In the genomic region with DNA sequence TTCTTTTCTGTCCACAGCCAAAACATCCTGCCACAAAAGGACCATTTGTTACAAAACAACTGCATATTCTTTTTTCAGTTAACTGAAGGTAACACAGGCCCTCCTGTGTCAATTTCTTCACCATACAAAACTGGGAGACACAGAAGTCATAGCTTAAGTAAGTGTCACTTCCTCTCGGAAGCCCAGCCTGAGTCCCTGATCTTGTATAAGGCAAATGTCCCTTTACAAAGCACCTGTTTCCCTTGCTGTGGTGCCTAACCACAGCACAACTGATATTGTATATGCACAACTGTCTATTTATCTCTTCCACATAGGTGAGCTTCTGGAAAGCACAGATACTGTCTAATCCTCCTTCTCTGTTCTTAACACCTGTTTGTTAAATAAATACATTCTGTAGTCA, we compare ENCODE assay signal across 38 cellular contexts.
"Had no signal": no experiment of that assay in that cellular context is flagged by ENCODE, and none has a peak within 500 bp of the region (broad histone marks: within the 10 kb centered on the region; RNA-seq: fewer than 3 reads in every experiment).

No MANE protein-coding gene starts in this region.

- DNase-seq: activated CD4-positive, alpha-beta memory T cell treated with anti-CD3 and anti-CD28 coated beads, Interleukin-2, amount 10 ng/mL, durations not matched to agents 7 days and 5 days; activated CD4-positive, alpha-beta T cell treated with anti-CD3 and anti-CD28 coated beads for 1 hour; activated CD4-positive, alpha-beta T cell treated with anti-CD3 and anti-CD28 coated beads for 36 hours; activated CD4-positive, alpha-beta T cell treated with anti-CD3 and anti-CD28 coated beads for 48 hours; activated CD4-positive, alpha-beta T cell treated with anti-CD3 and anti-CD28 coated beads, Interleukin-2, amount 10 ng/mL, durations not matched to agents 7 days and 5 days; activated CD4-positive, alpha-beta T cell treated with anti-CD3 and anti-CD28 coated beads, Interleukin-2, amount 50 U/mL, for 48 hours; activated CD4-positive, CD25-positive, alpha-beta regulatory T cell; activated CD8-positive, alpha-beta memory T cell treated with anti-CD3 and anti-CD28 coated beads for 24 hours; activated CD8-positive, alpha-beta memory T cell treated with anti-CD3 and anti-CD28 coated beads, Interleukin-2, amount 10 ng/mL, durations not matched to agents 7 days and 5 days; activated CD8-positive, alpha-beta memory T cell treated with anti-CD3 and anti-CD28 coated beads, Interleukin-2, amount 50 U/mL, for 48 hours; activated CD8-positive, alpha-beta T cell treated with anti-CD3 and anti-CD28 coated beads, Interleukin-2, amount 10 ng/mL, durations not matched to agents 7 days and 5 days; activated effector memory CD4-positive, alpha-beta T cell treated with Interleukin-2 at 50 U/mL for 16 hours; activated gamma-delta T cell; activated naive CD4-positive, alpha-beta T cell treated with anti-CD3 and anti-CD28 coated beads, Interleukin-2, amount 10 ng/mL, durations not matched to agents 7 days and 5 days; activated naive CD4-positive, alpha-beta T cell treated with Interleukin-2 at 50 U/mL for 16 hours; activated naive CD8-positive, alpha-beta T cell treated with anti-CD3 and anti-CD28 coated beads, Interleukin-2, amount 10 ng/mL, durations not matched to agents 7 days and 5 days; activated naive CD8-positive, alpha-beta T cell treated with anti-CD3 and anti-CD28 coated beads, Interleukin-2, amount 50 U/mL, for 24 hours; activated T-cell treated with anti-CD3 and anti-CD28 coated beads, Interleukin-2, amount 50 U/mL, for 24 hours; activated T-cell treated with anti-CD3 and anti-CD28 coated beads, Interleukin-2, amount 50 U/mL, for 48 hours; amygdala; anterior cingulate cortex; caudate nucleus; cerebellar nuclear complex; T-helper 1 cell; T-helper 2 cell; T-helper 9 cell; WERI-Rb-1 had no signal

- H3K4me1 ChIP-seq: ascending aorta had no signal

- H3K36me3 ChIP-seq: ascending aorta, cardiac muscle cell, WERI-Rb-1 had no signal

- ATAC-seq: activated CD4-positive, alpha-beta T cell treated with anti-CD3 and anti-CD28 coated beads for 36 hours; activated CD4-positive, CD25-positive, alpha-beta regulatory T cell treated with anti-CD3 and anti-CD28 coated beads, Interleukin-2, amount 50 U/mL, for 24 hours; activated CD8-positive, alpha-beta memory T cell treated with anti-CD3 and anti-CD28 coated beads, Interleukin-2, amount 10 ng/mL, durations not matched to agents 7 days and 5 days; activated CD8-positive, alpha-beta T cell treated with anti-CD3 and anti-CD28 coated beads, Interleukin-2, amount 10 ng/mL, durations not matched to agents 7 days and 5 days; activated naive CD8-positive, alpha-beta T cell treated with anti-CD3 and anti-CD28 coated beads, Interleukin-2, amount 50 U/mL, for 24 hours; WTC11 had no signal

- H3K4me3 Mint-ChIP-seq: activated CD4-positive, alpha-beta memory T cell treated with anti-CD3 and anti-CD28 coated beads, Interleukin-2, amount 10 ng/mL, durations not matched to agents 7 days and 5 days; activated CD4-positive, alpha-beta T cell treated with anti-CD3 and anti-CD28 coated beads for 36 hours; activated CD4-positive, alpha-beta T cell treated with anti-CD3 and anti-CD28 coated beads, Interleukin-2, amount 10 ng/mL, durations not matched to agents 7 days and 5 days; activated CD8-positive, alpha-beta memory T cell treated with anti-CD3 and anti-CD28 coated beads, Interleukin-2, amount 10 ng/mL, durations not matched to agents 7 days and 5 days; activated CD8-positive, alpha-beta T cell treated with anti-CD3 and anti-CD28 coated beads, Interleukin-2, amount 10 ng/mL, durations not matched to agents 7 days and 5 days; activated naive CD4-positive, alpha-beta T cell treated with anti-CD3 and anti-CD28 coated beads, Interleukin-2, amount 10 ng/mL, durations not matched to agents 7 days and 5 days; activated naive CD4-positive, alpha-beta T cell treated with anti-CD3 and anti-CD28 coated beads, Interleukin-2, amount 50 U/mL, for 24 hours; activated naive CD8-positive, alpha-beta T cell; activated naive CD8-positive, alpha-beta T cell treated with anti-CD3 and anti-CD28 coated beads, Interleukin-2, amount 10 ng/mL, durations not matched to agents 7 days and 5 days; activated naive CD8-positive, alpha-beta T cell treated with anti-CD3 and anti-CD28 coated beads, Interleukin-2, amount 50 U/mL, for 24 hours; activated T-cell treated with anti-CD3 and anti-CD28 coated beads, Interleukin-2, amount 50 U/mL, for 24 hours; brain; central memory CD8-positive, alpha-beta T cell; T-helper 1 cell treated with Interleukin-12 subunit alpha and Interleukin-12 subunit beta and Interleukin-4 antibody, amounts not matched to agents 30 μg/mL and 1 μg/mL, for 36 hours; T-helper 2 cell treated with Interferon-gamma antibody and Interleukin-4, amounts not matched to agents 5 μg/mL and 100 μg/mL, for 36 hours; WTC11 had no signal

- H3K36me3 Mint-ChIP-seq: activated CD8-positive, alpha-beta memory T cell treated with anti-CD3 and anti-CD28 coated beads, Interleukin-2, amount 10 ng/mL, durations not matched to agents 7 days and 5 days; activated naive CD4-positive, alpha-beta T cell treated with anti-CD3 and anti-CD28 coated beads, Interleukin-2, amount 10 ng/mL, durations not matched to agents 7 days and 5 days; activated naive CD8-positive, alpha-beta T cell treated with anti-CD3 and anti-CD28 coated beads, Interleukin-2, amount 10 ng/mL, durations not matched to agents 7 days and 5 days; brain had no signal

- H3K27ac ChIP-seq: ascending aorta, cardiac muscle cell, WERI-Rb-1 had no signal

- H3K27me3 ChIP-seq: ascending aorta, cardiac muscle cell had no signal

- H3K4me3 ChIP-seq: ascending aorta, cardiac muscle cell had no signal

- H3K4me1 Mint-ChIP-seq: activated CD4-positive, alpha-beta memory T cell treated with anti-CD3 and anti-CD28 coated beads, Interleukin-2, amount 10 ng/mL, durations not matched to agents 7 days and 5 days; activated CD4-positive, alpha-beta T cell treated with anti-CD3 and anti-CD28 coated beads for 36 hours; activated CD4-positive, alpha-beta T cell treated with anti-CD3 and anti-CD28 coated beads, Interleukin-2, amount 10 ng/mL, durations not matched to agents 7 days and 5 days; activated CD8-positive, alpha-beta memory T cell treated with anti-CD3 and anti-CD28 coated beads, Interleukin-2, amount 10 ng/mL, durations not matched to agents 7 days and 5 days; activated naive CD4-positive, alpha-beta T cell treated with anti-CD3 and anti-CD28 coated beads, Interleukin-2, amount 10 ng/mL, durations not matched to agents 7 days and 5 days; activated naive CD4-positive, alpha-beta T cell treated with anti-CD3 and anti-CD28 coated beads, Interleukin-2, amount 50 U/mL, for 24 hours; activated naive CD8-positive, alpha-beta T cell treated with anti-CD3 and anti-CD28 coated beads, Interleukin-2, amount 10 ng/mL, durations not matched to agents 7 days and 5 days; activated naive CD8-positive, alpha-beta T cell treated with anti-CD3 and anti-CD28 coated beads, Interleukin-2, amount 50 U/mL, for 24 hours; central memory CD8-positive, alpha-beta T cell had no signal

- H3K27me3 Mint-ChIP-seq: activated CD4-positive, alpha-beta memory T cell treated with anti-CD3 and anti-CD28 coated beads, Interleukin-2, amount 10 ng/mL, durations not matched to agents 7 days and 5 days; activated CD4-positive, alpha-beta T cell treated with anti-CD3 and anti-CD28 coated beads for 36 hours; activated CD4-positive, alpha-beta T cell treated with anti-CD3 and anti-CD28 coated beads, Interleukin-2, amount 10 ng/mL, durations not matched to agents 7 days and 5 days; activated CD8-positive, alpha-beta memory T cell treated with anti-CD3 and anti-CD28 coated beads, Interleukin-2, amount 10 ng/mL, durations not matched to agents 7 days and 5 days; activated naive CD8-positive, alpha-beta T cell; activated naive CD8-positive, alpha-beta T cell treated with anti-CD3 and anti-CD28 coated beads, Interleukin-2, amount 10 ng/mL, durations not matched to agents 7 days and 5 days; activated naive CD8-positive, alpha-beta T cell treated with anti-CD3 and anti-CD28 coated beads, Interleukin-2, amount 50 U/mL, for 24 hours; activated T-cell treated with anti-CD3 and anti-CD28 coated beads, Interleukin-2, amount 50 U/mL, for 24 hours; brain; central memory CD8-positive, alpha-beta T cell had no signal

- H3K27ac Mint-ChIP-seq: activated CD4-positive, alpha-beta memory T cell treated with anti-CD3 and anti-CD28 coated beads, Interleukin-2, amount 10 ng/mL, durations not matched to agents 7 days and 5 days; activated CD4-positive, alpha-beta T cell treated with anti-CD3 and anti-CD28 coated beads for 36 hours; activated CD4-positive, alpha-beta T cell treated with anti-CD3 and anti-CD28 coated beads, Interleukin-2, amount 10 ng/mL, durations not matched to agents 7 days and 5 days; activated CD8-positive, alpha-beta memory T cell treated with anti-CD3 and anti-CD28 coated beads, Interleukin-2, amount 10 ng/mL, durations not matched to agents 7 days and 5 days; activated CD8-positive, alpha-beta T cell treated with anti-CD3 and anti-CD28 coated beads, Interleukin-2, amount 10 ng/mL, durations not matched to agents 7 days and 5 days; activated naive CD4-positive, alpha-beta T cell treated with anti-CD3 and anti-CD28 coated beads, Interleukin-2, amount 10 ng/mL, durations not matched to agents 7 days and 5 days; activated naive CD4-positive, alpha-beta T cell treated with anti-CD3 and anti-CD28 coated beads, Interleukin-2, amount 50 U/mL, for 24 hours; activated naive CD8-positive, alpha-beta T cell; activated naive CD8-positive, alpha-beta T cell treated with anti-CD3 and anti-CD28 coated beads, Interleukin-2, amount 10 ng/mL, durations not matched to agents 7 days and 5 days; activated naive CD8-positive, alpha-beta T cell treated with anti-CD3 and anti-CD28 coated beads, Interleukin-2, amount 50 U/mL, for 24 hours; activated T-cell treated with anti-CD3 and anti-CD28 coated beads, Interleukin-2, amount 50 U/mL, for 24 hours; activated T-helper 2 cell treated with anti-CD3 and anti-CD28 coated beads, Interferon-gamma antibody, Interleukin-2, Interleukin-4, amounts not matched to agents 10 μg/mL and 5 μg/mL and 100 μg/mL, durations not matched to agents 14 hours and 24 hours and 36 hours; T-helper 1 cell treated with Interleukin-12 subunit alpha and Interleukin-12 subunit beta and Interleukin-4 antibody, amounts not matched to agents 30 μg/mL and 1 μg/mL, for 36 hours; T-helper 2 cell treated with Interferon-gamma antibody and Interleukin-4, amounts not matched to agents 5 μg/mL and 100 μg/mL, for 36 hours; WTC11 had no signal
